8 cellular contexts compared by ENCODE assay signal in the genomic region with DNA sequence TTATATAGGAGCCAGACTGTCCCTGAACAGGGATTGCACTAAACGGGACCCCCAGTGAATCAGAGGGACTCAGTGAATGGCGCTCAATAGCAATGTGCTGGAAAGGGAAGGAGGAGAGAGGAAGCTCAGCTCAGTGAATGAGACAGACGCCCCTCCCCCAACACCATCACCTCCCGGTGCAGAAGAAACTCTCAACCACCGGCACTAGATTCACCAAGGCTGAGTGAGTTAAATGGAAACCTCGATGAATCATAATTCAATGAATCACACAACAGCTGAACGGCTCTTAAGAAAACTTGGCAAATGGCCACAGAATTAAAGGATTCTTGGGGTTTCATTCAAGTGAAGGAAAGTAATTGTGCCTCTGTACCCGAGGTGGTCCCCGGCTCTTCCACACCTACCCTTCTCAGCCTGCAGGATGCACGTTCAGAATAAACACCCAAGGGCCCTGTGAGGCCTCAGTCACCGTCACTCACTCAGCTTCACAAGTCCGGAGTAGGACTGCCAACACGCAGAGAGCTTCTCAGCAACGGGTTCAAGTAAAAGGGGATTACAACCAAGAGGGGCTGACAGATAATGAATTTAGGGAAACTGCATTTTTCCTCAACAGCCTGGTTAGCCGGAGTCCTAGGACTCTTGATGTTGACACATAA. TPM values are rescaled to one million over a fixed set of nuclear protein-coding genes. Genes with fewer than 3 reads are reported as not detected.
DNase-seq lines count a peak whose midpoint lies in the region; ATAC-seq and TF ChIP-seq lines count a peak whose summit lies in the region.

No MANE protein-coding gene starts in this region.

- H2AK9ac ChIP-seq in IMR-90 (replicated peaks; ENCODE audit: low read depth, low read length, poor library complexity) = no peak overlapping the region

- H3K36me3 ChIP-seq in IMR-90 (ENCODE audit: control insufficient read depth, insufficient read depth, low read length) (peaks cover 1% of the 10 kb centered on the region; the same call in 1 of the 2 replicates), tibial artery (no peaks in the 10 kb centered on the region)

- ATAC-seq in IMR-90 (ENCODE audit: low read depth) (peak; percentile 93), HG02623 (IDR thresholded peaks at IDR 0.05; ENCODE audit: unreplicated experiment) (no peak)

- H4K91ac ChIP-seq in IMR-90 (ENCODE audit: insufficient read depth, low read depth, low read length) = no peak overlapping the region

- intact Hi-C loops in IMR-90 (cut with micrococcal nuclease) (no loop called here), cardiac septum (cut with DNase I) (no loop called here), tibial artery (cut with DNase I; ENCODE audit: low total_unique reads) (no loop called here)
- intact Hi-C loops in activated T-helper 1 cell treated with anti-CD3 and anti-CD28 coated beads, Interleukin-12 subunit alpha, Interleukin-12 subunit beta, Interleukin-2, Interleukin-4 antibody, amounts not matched to agents 30 ng/mL and 10 ng/mL and 1 ng/mL, durations not matched to agents 14 hours and 24 hours and 36 hours (cut with micrococcal nuclease) = loop anchor here (2.0 to 10.0 kb wide), 3 partner anchors 39 to 321 kb away; no protein-coding TSS in a partner anchor

- H3K27ac ChIP-seq in IMR-90 (ENCODE audit: insufficient read depth, low read length) = no peak overlapping the region
- H3K27ac ChIP-seq in tibial artery = no peak overlapping the region

- TF ChIP-seq CTCF in IMR-90 (conservative IDR thresholded peaks at IDR 0.05; ENCODE audit: low read depth, low read length) (no peak), tibial artery (IDR thresholded peaks at IDR 0.05) (no peak)

- H3K4me1 ChIP-seq in IMR-90 (ENCODE audit: control insufficient read depth, insufficient read depth, low read length) = peaks cover 6% of the 10 kb centered on the region; the same call in 1 of the 2 replicates
- H3K4me1 ChIP-seq in tibial artery = no peaks in the 10 kb centered on the region

- no peak overlapping the region for H2BK5ac ChIP-seq in IMR-90 (ENCODE audit: low read depth, low read length, poor library complexity, severe bottlenecking)

- WGBS in IMR-90 (ENCODE audit: extremely low coverage in 2 of 2, insufficient read length in 1 of 2), 2 experiments = 80% methylated on average over 2 of the region's 15 CpGs; no CpG with 5 or more reads in 1 of the 2 experiments

- TF ChIP-seq POLR2A in IMR-90 (IDR thresholded peaks at IDR 0.05; ENCODE audit: low read depth, low read length) = no peak

- no peak overlapping the region for H2BK20ac ChIP-seq in IMR-90 (ENCODE audit: low read depth, low read length)

- H3K4ac ChIP-seq in IMR-90 (ENCODE audit: low read depth, low read length) = no peak overlapping the region

- dilution Hi-C loops in IMR-90 (cut with HindIII; ENCODE audit: low sequenced_read_pairs, unreplicated experiment) = no loop called here

- no TSS peak for BruUV-seq in IMR-90 (replicated peaks; lab: Mats Ljungman, UMichigan)

- H3K27me3 Mint-ChIP-seq in activated T-helper 1 cell treated with anti-CD3 and anti-CD28 coated beads, Interleukin-12 subunit alpha, Interleukin-12 subunit beta, Interleukin-2, Interleukin-4 antibody, amounts not matched to agents 30 ng/mL and 10 ng/mL and 1 ng/mL, durations not matched to agents 14 hours and 24 hours and 36 hours (ENCODE audit: insufficient read depth) = no peaks in the 10 kb centered on the region

- POLR2A ChIA-PET in IMR-90 (lab: Charles Lee; ENCODE audit: unreplicated experiment) = no interaction called here

- no peak overlapping the region for H2BK15ac ChIP-seq in IMR-90 (ENCODE audit: low read depth, low read length)

- H3K9ac ChIP-seq in IMR-90 (ENCODE audit: low read depth, low read length) = no peak overlapping the region

- H3K79me1 ChIP-seq in IMR-90 (ENCODE audit: low read depth in 1 of 2, low read length in 2 of 2) = no peaks in the 10 kb centered on the region

- H3K4me1 Mint-ChIP-seq in activated T-helper 1 cell treated with anti-CD3 and anti-CD28 coated beads, Interleukin-12 subunit alpha, Interleukin-12 subunit beta, Interleukin-2, Interleukin-4 antibody, amounts not matched to agents 30 ng/mL and 10 ng/mL and 1 ng/mL, durations not matched to agents 14 hours and 24 hours and 36 hours (ENCODE audit: low read depth) = peaks cover 36% of the 10 kb centered on the region

- TF ChIP-seq RAD21 in IMR-90 (IDR thresholded peaks at IDR 0.05; ENCODE audit: low read length) = no peak

- H3K9me3 ChIP-seq in IMR-90 (ENCODE audit: control insufficient read depth, insufficient read depth, low read length) = no peaks in the 10 kb centered on the region
- no peaks in the 10 kb centered on the region for H3K9me3 ChIP-seq in tibial artery

- no peak overlapping the region for H3K27ac Mint-ChIP-seq in activated T-helper 1 cell treated with anti-CD3 and anti-CD28 coated beads, Interleukin-12 subunit alpha, Interleukin-12 subunit beta, Interleukin-2, Interleukin-4 antibody, amounts not matched to agents 30 ng/mL and 10 ng/mL and 1 ng/mL, durations not matched to agents 14 hours and 24 hours and 36 hours

- H3K36me3 Mint-ChIP-seq in activated T-helper 1 cell treated with anti-CD3 and anti-CD28 coated beads, Interleukin-12 subunit alpha, Interleukin-12 subunit beta, Interleukin-2, Interleukin-4 antibody, amounts not matched to agents 30 ng/mL and 10 ng/mL and 1 ng/mL, durations not matched to agents 14 hours and 24 hours and 36 hours (ENCODE audit: low read depth) = no peaks in the 10 kb centered on the region

- no peaks in the 10 kb centered on the region for H4K20me1 ChIP-seq in IMR-90 (ENCODE audit: insufficient read depth, low read length)

- H3K14ac ChIP-seq in IMR-90 (replicated peaks; ENCODE audit: low read depth, low read length) = no peak overlapping the region

- in situ Hi-C loops in IMR-90 (cut with MboI; ENCODE audit: low sequenced_read_pairs) = no loop called here

- H3K9me1 ChIP-seq in IMR-90 (ENCODE audit: insufficient read depth, low read length) = no peaks in the 10 kb centered on the region

- no peak overlapping the region for H3K4me3 ChIP-seq in IMR-90 (ENCODE audit: insufficient read depth, low read depth, low read length)
- H3K4me3 ChIP-seq in tibial artery = no peak overlapping the region

- no peak overlapping the region for H4K5ac ChIP-seq in IMR-90 (ENCODE audit: low read depth, low read length)

- H2AK5ac ChIP-seq in IMR-90 (ENCODE audit: low read depth, low read length) = no peak overlapping the region

- H3K23ac ChIP-seq in IMR-90 (ENCODE audit: low read depth, low read length) = no peak overlapping the region

- no peak overlapping the region for H2BK120ac ChIP-seq in IMR-90 (ENCODE audit: low read depth, low read length)

- H3K27me3 ChIP-seq in IMR-90 (ENCODE audit: control insufficient read depth, insufficient read depth, low read length) (no peaks in the 10 kb centered on the region), tibial artery (peaks cover 0 to 8% of the 10 kb centered on the region in 2 donors)

- no peak overlapping the region for H3K56ac ChIP-seq in IMR-90 (ENCODE audit: extremely low read depth, insufficient read depth, low read length)

- peak overlapping the region; percentile 19 for H3K4me3 Mint-ChIP-seq in activated T-helper 1 cell treated with anti-CD3 and anti-CD28 coated beads, Interleukin-12 subunit alpha, Interleukin-12 subunit beta, Interleukin-2, Interleukin-4 antibody, amounts not matched to agents 30 ng/mL and 10 ng/mL and 1 ng/mL, durations not matched to agents 14 hours and 24 hours and 36 hours

- no peak overlapping the region for H3K18ac ChIP-seq in IMR-90 (ENCODE audit: low read depth, low read length)

- CTCF ChIA-PET in IMR-90 (lab: Yijun Ruan, JAX) = no interaction called here

- H2AFZ ChIP-seq in IMR-90 (replicated peaks; ENCODE audit: low read length, poor library complexity) = no peak overlapping the region

- H4K8ac ChIP-seq in IMR-90 (ENCODE audit: low read depth in 2 of 2, low read length in 2 of 2) = no peak overlapping the region

- no peaks in the 10 kb centered on the region for H3K9me3 Mint-ChIP-seq in activated T-helper 1 cell treated with anti-CD3 and anti-CD28 coated beads, Interleukin-12 subunit alpha, Interleukin-12 subunit beta, Interleukin-2, Interleukin-4 antibody, amounts not matched to agents 30 ng/mL and 10 ng/mL and 1 ng/mL, durations not matched to agents 14 hours and 24 hours and 36 hours

- DNase-seq in AG20443 (ENCODE audit: low spot score) (peak; percentile 67), IMR-90 (peak; percentile 96), kidney tubule cell (ENCODE audit: low spot score) (peak; percentile 96), DMS153 treated with DMSO at 0.1 percent for 48 hours (lab: John Stamatoyannopoulos, UW; ENCODE audit: unreplicated experiment) (no peak), cardiac septum (ENCODE audit: low spot score) (no peak), tibial artery (no peak)
- peak; percentile 40 for DNase-seq in activated T-helper 1 cell treated with anti-CD3 and anti-CD28 coated beads, Interleukin-12 subunit alpha, Interleukin-12 subunit beta, Interleukin-2, Interleukin-4 antibody, amounts not matched to agents 30 ng/mL and 10 ng/mL and 1 ng/mL, durations not matched to agents 14 hours and 24 hours and 36 hours (ENCODE audit: low spot score)

- H3K4me2 ChIP-seq in IMR-90 (ENCODE audit: low read depth, low read length) = no peak overlapping the region

TF ChIP-seq in IMR-90, 13 proteins besides CTCF, POLR2A, EP300 and RAD21:
- no peak for TF ChIP-seq MAZ (IDR thresholded peaks at IDR 0.05; ENCODE audit: borderline replicate concordance, low read depth, low read length)
- peak; percentile 67; the same call in 1 of the 2 replicates for TF ChIP-seq FOS (IDR thresholded peaks at IDR 0.05; ENCODE audit: low read depth, low read length)

RNA-seq across cellular contexts. Expression of gene CRMP1, which starts 29.3 kb away (rescaled TPM):
- total RNA-seq in IMR-90 (2012; rRNA removed) = 4.1 and 4.4 TPM in 2 replicates
- polyA plus RNA-seq in IMR-90 (2012; rRNA removed) = 6.8 and 7.4 TPM in 2 replicates
- 4.6 and 5.5 TPM in 2 replicates for polyA plus RNA-seq in IMR-90 (2012; cell fraction: cytosol; rRNA removed)
- 3.6 and 5.0 TPM in 2 replicates for polyA plus RNA-seq in IMR-90 (2012; cell fraction: nucleus; rRNA removed; ENCODE audit: low replicate concordance)
- not detected in 2 replicates for total RNA-seq in activated T-helper 1 cell treated with anti-CD3 and anti-CD28 coated beads, Interleukin-12 subunit alpha, Interleukin-12 subunit beta, Interleukin-2, Interleukin-4 antibody, amounts not matched to agents 30 ng/mL and 10 ng/mL and 1 ng/mL, durations not matched to agents 14 hours and 24 hours and 36 hours
- 1.9 TPM for total RNA-seq in cardiac septum

Comparison
In these comparisons a context has a peak if more than half of its experiments do, and no peak if none do; other contexts are left out.
1. DNase-seq: peak in AG20443 (single experiment), IMR-90 (single experiment), activated T-helper 1 cell treated with anti-CD3 and anti-CD28 coated beads, Interleukin-12 subunit alpha, Interleukin-12 subunit beta, Interleukin-2, Interleukin-4 antibody, amounts not matched to agents 30 ng/mL and 10 ng/mL and 1 ng/mL, durations not matched to agents 14 hours and 24 hours and 36 hours (single experiment) and kidney tubule cell (single experiment); none in DMS153 treated with DMSO at 0.1 percent for 48 hours (single experiment), cardiac septum (single experiment) and tibial artery (0 of 2).